12 cellular contexts compared by ENCODE assay signal in genomic region chr13:52447815-52448552, GRCh38.
DNase-seq lines count a peak whose midpoint lies in the region; ATAC-seq and TF ChIP-seq lines count a peak whose summit lies in the region.
"Had no signal": no experiment of that assay in that cellular context is flagged by ENCODE, and none has a peak within 500 bp of the region (broad histone marks: within the 10 kb centered on the region; RNA-seq: fewer than 3 reads in every experiment).

No MANE protein-coding gene starts in this region.

- no peak for TF ChIP-seq CTCF in RWPE1 (conservative IDR thresholded peaks at IDR 0.05; ENCODE audit: low read depth)
- TF ChIP-seq CTCF in GM20000 (IDR thresholded peaks at IDR 0.05; ENCODE audit: extremely low read depth, missing control alignments) = no peak

- POLR2A ChIA-PET in RWPE1 (lab: Yijun Ruan, JAX; ENCODE audit: low non-redundant PET) = no interaction called here

- H3K36me3 Mint-ChIP-seq in activated T-cell treated with anti-CD3 and anti-CD28 coated beads, Interleukin-2, amount 50 U/mL, for 24 hours (ENCODE audit: low read depth) = peaks cover 44% of the 10 kb centered on the region
- peaks cover 32% of the 10 kb centered on the region for H3K36me3 Mint-ChIP-seq in stimulated activated effector memory CD8-positive, alpha-beta T cell treated with anti-CD3 and anti-CD28 coated beads, Interleukin-12 subunit alpha, Interleukin-12 subunit beta, amount 100 ng/mL, for 72 hours

- H3K4me1 Mint-ChIP-seq in activated T-cell treated with anti-CD3 and anti-CD28 coated beads, Interleukin-2, amount 50 U/mL, for 24 hours (ENCODE audit: low read depth) = peaks cover 30% of the 10 kb centered on the region
- H3K4me1 Mint-ChIP-seq in stimulated activated effector memory CD8-positive, alpha-beta T cell treated with anti-CD3 and anti-CD28 coated beads, Interleukin-12 subunit alpha, Interleukin-12 subunit beta, amount 100 ng/mL, for 72 hours = peaks cover 36% of the 10 kb centered on the region

- CTCF ChIA-PET in RWPE1 (lab: Yijun Ruan, JAX) = interaction anchor here (0.6 to 1.1 kb wide), 5 partner anchors 8 to 595 kb away, joined by 3 to 5 read pairs (median 4); no protein-coding TSS in a partner anchor

- no peak for DNase-seq in activated T-cell treated with anti-CD3 and anti-CD28 coated beads, Interleukin-2, amount 50 U/mL, for 24 hours
- no peak for DNase-seq in activated T-cell treated with anti-CD3 and anti-CD28 coated beads, Interleukin-2, amount 50 U/mL, for 1 hour
- no peak for DNase-seq in RWPE1 (ENCODE audit: low spot score)
- DNase-seq in epithelial cell of prostate (ENCODE audit: low read depth, low spot score) = no peak
- no peak for DNase-seq in stimulated activated effector memory CD8-positive, alpha-beta T cell treated with anti-CD3 and anti-CD28 coated beads, Interleukin-12 subunit alpha, Interleukin-12 subunit beta, amount 100 ng/mL, for 72 hours (ENCODE audit: low spot score in 2 of 2)
- DNase-seq in glomerular visceral epithelial cell (ENCODE audit: extremely low spot score) = no peak
- no peak for DNase-seq in GM20000 (ENCODE audit: low spot score)
- DNase-seq: amniotic stem cell; NCI-H748 treated with DMSO at 0.1 percent for 48 hours; stimulated activated naive CD4-positive, alpha-beta T cell treated with Interleukin-2 at 50 U/mL for 16 hours had no signal

- H3K27ac ChIP-seq in RWPE1 (peak overlapping the region; percentile 63), epithelial cell of prostate (peak overlapping the region; percentile 90)

- H3K9me3 Mint-ChIP-seq in activated T-cell treated with anti-CD3 and anti-CD28 coated beads, Interleukin-2, amount 50 U/mL, for 24 hours = no peaks in the 10 kb centered on the region
- no peaks in the 10 kb centered on the region for H3K9me3 Mint-ChIP-seq in stimulated activated effector memory CD8-positive, alpha-beta T cell treated with anti-CD3 and anti-CD28 coated beads, Interleukin-12 subunit alpha, Interleukin-12 subunit beta, amount 100 ng/mL, for 72 hours
- H3K9me3 Mint-ChIP-seq: activated CD4-positive, alpha-beta memory T cell treated with anti-CD3 and anti-CD28 coated beads for 36 hours had no signal

- H3K27me3 Mint-ChIP-seq in activated T-cell treated with anti-CD3 and anti-CD28 coated beads, Interleukin-2, amount 50 U/mL, for 24 hours = no peaks in the 10 kb centered on the region
- H3K27me3 Mint-ChIP-seq: activated CD4-positive, alpha-beta memory T cell treated with anti-CD3 and anti-CD28 coated beads for 36 hours had no signal

- ATAC-seq in stimulated activated effector memory CD8-positive, alpha-beta T cell treated with anti-CD3 and anti-CD28 coated beads, Interleukin-12 subunit alpha, Interleukin-12 subunit beta, amount 100 ng/mL, for 72 hours = no peak
- no peak for ATAC-seq in GM19455 (IDR thresholded peaks at IDR 0.05; ENCODE audit: unreplicated experiment)

- no peak overlapping the region for H3K27ac Mint-ChIP-seq in activated T-cell treated with anti-CD3 and anti-CD28 coated beads, Interleukin-2, amount 50 U/mL, for 24 hours
- peak overlapping the region; percentile 94 for H3K27ac Mint-ChIP-seq in stimulated activated effector memory CD8-positive, alpha-beta T cell treated with anti-CD3 and anti-CD28 coated beads, Interleukin-12 subunit alpha, Interleukin-12 subunit beta, amount 100 ng/mL, for 72 hours

- H3K4me3 Mint-ChIP-seq in activated T-cell treated with anti-CD3 and anti-CD28 coated beads, Interleukin-2, amount 50 U/mL, for 24 hours = peak overlapping the region; percentile 96
- H3K4me3 Mint-ChIP-seq in stimulated activated effector memory CD8-positive, alpha-beta T cell treated with anti-CD3 and anti-CD28 coated beads, Interleukin-12 subunit alpha, Interleukin-12 subunit beta, amount 100 ng/mL, for 72 hours = peak overlapping the region; percentile 91
